8 cellular contexts compared by ENCODE assay signal in the genomic region with DNA sequence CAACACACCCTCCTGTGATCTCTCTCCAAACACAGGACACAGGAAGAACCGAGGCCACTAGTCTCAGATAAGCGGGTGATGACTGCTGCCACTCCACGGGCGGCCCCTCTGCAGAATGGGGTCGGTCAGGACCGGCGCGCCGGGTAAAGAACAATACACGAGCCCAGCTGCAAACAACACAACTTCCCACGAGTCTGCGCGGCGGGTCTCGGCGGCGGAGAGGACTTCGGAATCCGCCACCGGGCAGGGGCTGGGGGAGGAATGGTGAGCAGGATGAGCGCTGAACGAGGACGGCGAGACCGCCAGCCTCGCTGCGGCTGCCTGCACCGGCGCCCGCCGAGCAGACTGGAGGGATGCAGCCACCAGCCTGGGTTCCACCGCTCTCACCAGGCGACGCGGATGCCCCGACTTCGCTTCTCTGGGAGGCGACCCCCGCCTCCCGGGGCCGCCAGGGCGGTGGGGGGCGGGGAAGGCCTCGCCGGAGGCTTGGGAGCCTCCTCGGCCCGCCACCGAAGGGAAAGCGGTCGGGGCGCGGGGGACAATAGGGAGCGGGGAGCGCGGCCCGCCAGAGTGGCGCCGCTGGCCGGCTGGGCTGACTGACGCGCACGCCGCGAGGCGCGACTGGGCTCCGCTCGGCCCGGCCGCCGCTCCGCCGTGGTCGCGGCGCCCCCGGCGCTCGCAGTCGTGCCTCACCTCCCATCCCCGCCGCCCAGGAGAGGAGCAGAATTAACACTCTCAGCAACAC. TPM values are rescaled to one million over a fixed set of nuclear protein-coding genes. Genes with fewer than 3 reads are reported as not detected.
DNase-seq lines count a peak whose midpoint lies in the region; ATAC-seq, FAIRE-seq and TF ChIP-seq lines count a peak whose summit lies in the region.

No MANE protein-coding gene starts in this region.

- DNase-seq in NCI-H1092 (lab: John Stamatoyannopoulos, UW) (peak; percentile 43), dermis blood vessel endothelial cell (peak; percentile 71), lower lobe of right lung (peak; percentile 70), RCC 7860 (ENCODE audit: low spot score) (no peak)
- peak; percentile 56 for DNase-seq in activated CD4-positive, alpha-beta T cell treated with anti-CD3 and anti-CD28 coated beads for 48 hours
- peak; percentile 59 for DNase-seq in stimulated activated CD8-positive, alpha-beta memory T cell treated with anti-CD3 and anti-CD28 coated beads, Interleukin-4, amount 100 ng/mL, for 48 hours

- H3K36me3 ChIP-seq in lower lobe of right lung = no peaks in the 10 kb centered on the region

- peak; percentile 14 for ATAC-seq in GM18508 (IDR thresholded peaks at IDR 0.05; ENCODE audit: insufficient read depth, unreplicated experiment)
- peak; percentile 28 for ATAC-seq in HG02571 (IDR thresholded peaks at IDR 0.05; ENCODE audit: unreplicated experiment)
- peak; percentile 63 to 72 for ATAC-seq in lower lobe of right lung

- intact Hi-C loops in lower lobe of right lung (cut with DNase I) = no loop called here

- H3K27me3 ChIP-seq in lower lobe of right lung (ENCODE audit: low read depth) = no peaks in the 10 kb centered on the region

- peak overlapping the region; percentile 95 for H3K27ac ChIP-seq in lower lobe of right lung

- FAIRE-seq in RCC 7860 (lab: Jason Lieb, UNC) = no peak

- no peak for TF ChIP-seq CTCF in lower lobe of right lung (IDR thresholded peaks at IDR 0.05)

- H3K4me3 ChIP-seq in lower lobe of right lung = peak overlapping the region; percentile 87

- peaks cover 26% of the 10 kb centered on the region for H3K4me1 ChIP-seq in lower lobe of right lung

- no peaks in the 10 kb centered on the region for H3K9me3 ChIP-seq in lower lobe of right lung

RNA-seq across cellular contexts. Expression of gene ADAM10, which starts 0.5 kb away (rescaled TPM):
- 232 and 310 TPM in 2 replicates for total RNA-seq in dermis blood vessel endothelial cell
- 166 TPM for total RNA-seq in lower lobe of right lung

RNA-seq across cellular contexts. Expression of gene MINDY2, which starts 22.1 kb away (rescaled TPM):
- 17.5 and 20.2 TPM in 2 replicates for total RNA-seq in dermis blood vessel endothelial cell
- total RNA-seq in lower lobe of right lung = 32.9 TPM

Comparison
In these comparisons a context has a peak if more than half of its experiments do, and no peak if none do; other contexts are left out.
1. ATAC-seq: peak in every context shown above with its lines; median percentile 68 in lower lobe of right lung; 28 in HG02571; 14 in GM18508.